In genomic region chrX:15207384-15207783, GRCh38 we compare ENCODE assay signal across 14 cellular contexts.
DNase-seq lines count a peak whose midpoint lies in the region; ATAC-seq and TF ChIP-seq lines count a peak whose summit lies in the region.
"Had no signal": no experiment of that assay in that cellular context is flagged by ENCODE, and none has a peak within 500 bp of the region (broad histone marks: within the 10 kb centered on the region; RNA-seq: fewer than 3 reads in every experiment).

No MANE protein-coding gene starts in this region.

- H3K4me3 ChIP-seq in esophagus squamous epithelium: no peak overlapping the region
- H3K4me3 ChIP-seq: K562, SJSA1 had no signal

- no peaks in the 10 kb centered on the region for H3K36me3 ChIP-seq in esophagus squamous epithelium
- H3K36me3 ChIP-seq: SJSA1 had no signal

- peak overlapping the region in 1 of 10 donors; percentile 9 for H3K27ac Mint-ChIP-seq in naive thymus-derived CD8-positive, alpha-beta T cell

- H3K27ac ChIP-seq in esophagus squamous epithelium: no peak overlapping the region
- H3K27ac ChIP-seq: C4-2B, SJSA1 had no signal

- intact Hi-C loops in esophagus squamous epithelium (cut with DNase I): no loop called here

- no peaks in the 10 kb centered on the region for H3K27me3 ChIP-seq in esophagus squamous epithelium
- H3K27me3 ChIP-seq: SJSA1 had no signal

- peaks cover 0 to 3% (median 0%) of the 10 kb centered on the region in 9 donors for H3K9me3 Mint-ChIP-seq in naive thymus-derived CD8-positive, alpha-beta T cell

- POLR2A ChIA-PET in naive thymus-derived CD8-positive, alpha-beta T cell (lab: Charles Lee): no interaction called here

- no peak for TF ChIP-seq CTCF in esophagus squamous epithelium (IDR thresholded peaks at IDR 0.05)

- peak; percentile 1 for DNase-seq in NCI-H510A treated with DMSO at 0.1 percent for 48 hours (lab: John Stamatoyannopoulos, UW)
- DNase-seq in NCI-H510A (lab: John Stamatoyannopoulos, UW): no peak
- peak; percentile 4 for DNase-seq in activated naive CD4-positive, alpha-beta T cell treated with Interleukin-2 at 50 U/mL for 16 hours
- no peak for DNase-seq in activated naive CD4-positive, alpha-beta T cell (lab: John Stamatoyannopoulos, UW)
- DNase-seq in NCI-H226: peak; percentile 20
- peak; percentile 2 for DNase-seq in kidney tubule cell (ENCODE audit: low spot score)
- DNase-seq in naive thymus-derived CD8-positive, alpha-beta T cell: no peak
- no peak for DNase-seq in esophagus squamous epithelium (lab: John Stamatoyannopoulos, UW)
- DNase-seq: NCI-H2029 treated with DMSO at 0.1 percent for 48 hours, NCI-H2227 treated with DMSO at 0.1 percent for 48 hours, NCI-H526 treated with DMSO at 0.1 percent for 48 hours had no signal

- no peak for TF ChIP-seq POLR2A in esophagus squamous epithelium (IDR thresholded peaks at IDR 0.05)

- H3K36me3 Mint-ChIP-seq in naive thymus-derived CD8-positive, alpha-beta T cell: no peaks in the 10 kb centered on the region

- H3K27me3 Mint-ChIP-seq in naive thymus-derived CD8-positive, alpha-beta T cell: no peaks in the 10 kb centered on the region

- H3K9me3 ChIP-seq in esophagus squamous epithelium: no peaks in the 10 kb centered on the region
- H3K9me3 ChIP-seq: SJSA1 had no signal

- no peak overlapping the region for H3K4me3 Mint-ChIP-seq in naive thymus-derived CD8-positive, alpha-beta T cell

- peaks cover 4 to 26% (median 23%) of the 10 kb centered on the region in 4 donors for H3K4me1 Mint-ChIP-seq in naive thymus-derived CD8-positive, alpha-beta T cell

- 42 to 60% methylated on average over 1 of the region's 1 CpG for WGBS in esophagus squamous epithelium, 2 donors

- no peaks in the 10 kb centered on the region for H3K4me1 ChIP-seq in esophagus squamous epithelium

- no peak for ATAC-seq in naive thymus-derived CD8-positive, alpha-beta T cell
- ATAC-seq: K562 had no signal

Comparison
In these comparisons a context has a peak if more than half of its experiments do, and no peak if none do; other contexts are left out.
1. DNase-seq: peak in NCI-H510A treated with DMSO at 0.1 percent for 48 hours (single experiment), activated naive CD4-positive, alpha-beta T cell treated with Interleukin-2 at 50 U/mL for 16 hours (single experiment), NCI-H226 (single experiment) and kidney tubule cell (single experiment); none in NCI-H510A (single experiment), activated naive CD4-positive, alpha-beta T cell (0 of 4), naive thymus-derived CD8-positive, alpha-beta T cell (0 of 10) and esophagus squamous epithelium (single experiment).